In genomic region chr17:17761894-17762781, GRCh38 we compare ENCODE assay signal across 15 cellular contexts.
"Had no signal": no experiment of that assay in that cellular context is flagged by ENCODE, and none has a peak within 500 bp of the region (broad histone marks: within the 10 kb centered on the region; RNA-seq: fewer than 3 reads in every experiment).

No MANE protein-coding gene starts in this region.

- H3K27me3 Mint-ChIP-seq: activated CD8-positive, alpha-beta memory T cell treated with anti-CD3 and anti-CD28 coated beads, Interleukin-2, amount 10 ng/mL, durations not matched to agents 7 days and 5 days; activated naive CD4-positive, alpha-beta T cell treated with anti-CD3 and anti-CD28 coated beads, Interleukin-2, amount 10 ng/mL, durations not matched to agents 7 days and 5 days; memory B cell; stimulated activated naive B cell treated with anti-CD40 and anti-IgM and Interleukin-4, amounts not matched to agents 10 μg/mL and 1 μg/mL and 100 μg/mL, for 72 hours had no signal

- H3K36me3 ChIP-seq: ascending aorta, ovary, transverse colon had no signal

- H3K9me3 Mint-ChIP-seq: activated naive CD4-positive, alpha-beta T cell treated with anti-CD3 and anti-CD28 coated beads, Interleukin-2, amount 10 ng/mL, durations not matched to agents 7 days and 5 days; activated T-helper 2 cell treated with anti-CD3 and anti-CD28 coated beads, Interferon-gamma antibody, Interleukin-2, Interleukin-4, amounts not matched to agents 10 μg/mL and 5 μg/mL and 100 μg/mL, durations not matched to agents 14 hours and 24 hours and 36 hours; memory B cell; stimulated activated naive B cell treated with anti-CD40 and anti-IgM and Interleukin-4, amounts not matched to agents 10 μg/mL and 1 μg/mL and 100 μg/mL, for 72 hours had no signal

- H3K9me3 ChIP-seq: ascending aorta, left lung, ovary, transverse colon had no signal

- H3K4me1 ChIP-seq: ascending aorta had no signal

- H3K4me3 Mint-ChIP-seq: activated CD8-positive, alpha-beta memory T cell treated with anti-CD3 and anti-CD28 coated beads, Interleukin-2, amount 10 ng/mL, durations not matched to agents 7 days and 5 days; activated naive CD4-positive, alpha-beta T cell treated with anti-CD3 and anti-CD28 coated beads, Interleukin-2, amount 10 ng/mL, durations not matched to agents 7 days and 5 days; memory B cell; stimulated activated naive B cell treated with anti-CD40 and anti-IgM and Interleukin-4, amounts not matched to agents 10 μg/mL and 1 μg/mL and 100 μg/mL, for 72 hours had no signal

- H3K4me3 ChIP-seq: ascending aorta, left lung, ovary, transverse colon had no signal

- H3K27ac ChIP-seq: ascending aorta, left lung, ovary, transverse colon had no signal

- H3K27ac Mint-ChIP-seq: activated CD8-positive, alpha-beta memory T cell treated with anti-CD3 and anti-CD28 coated beads, Interleukin-2, amount 10 ng/mL, durations not matched to agents 7 days and 5 days; activated naive CD4-positive, alpha-beta T cell treated with anti-CD3 and anti-CD28 coated beads, Interleukin-2, amount 10 ng/mL, durations not matched to agents 7 days and 5 days; activated T-helper 2 cell treated with anti-CD3 and anti-CD28 coated beads, Interferon-gamma antibody, Interleukin-2, Interleukin-4, amounts not matched to agents 10 μg/mL and 5 μg/mL and 100 μg/mL, durations not matched to agents 14 hours and 24 hours and 36 hours; memory B cell had no signal

- H3K27me3 ChIP-seq: ascending aorta, left lung, ovary, transverse colon had no signal

- ATAC-seq: activated CD8-positive, alpha-beta memory T cell treated with anti-CD3 and anti-CD28 coated beads, Interleukin-2, amount 10 ng/mL, durations not matched to agents 7 days and 5 days; esophagus mucosa; stimulated activated naive B cell treated with anti-CD40 and anti-IgM and Interleukin-4, amounts not matched to agents 10 μg/mL and 1 μg/mL and 100 μg/mL, for 72 hours had no signal

- DNase-seq: activated CD4-positive, alpha-beta T cell treated with anti-CD3 and anti-CD28 coated beads for 1 hour; activated CD4-positive, alpha-beta T cell treated with anti-CD3 and anti-CD28 coated beads, Interleukin-2, amount 50 U/mL, for 4 hours; activated CD8-positive, alpha-beta memory T cell treated with anti-CD3 and anti-CD28 coated beads, Interleukin-2, amount 10 ng/mL, durations not matched to agents 7 days and 5 days; activated naive CD4-positive, alpha-beta T cell treated with anti-CD3 and anti-CD28 coated beads, Interleukin-2, amount 10 ng/mL, durations not matched to agents 7 days and 5 days; activated T-cell treated with anti-CD3 and anti-CD28 coated beads, Interleukin-2, amount 50 U/mL, for 1 hour; left lung; ovary; retina; stimulated activated CD4-positive, alpha-beta T cell treated with anti-CD3 and anti-CD28 coated beads, Interleukin-2, amount 100 ng/mL, for 48 hours; stimulated activated naive B cell treated with anti-CD40 and anti-IgM and Interleukin-4, amounts not matched to agents 10 μg/mL and 1 μg/mL and 100 μg/mL, for 72 hours; transverse colon had no signal
